Comparison of ENCODE assay signal across 1 cellular context in the genomic region with DNA sequence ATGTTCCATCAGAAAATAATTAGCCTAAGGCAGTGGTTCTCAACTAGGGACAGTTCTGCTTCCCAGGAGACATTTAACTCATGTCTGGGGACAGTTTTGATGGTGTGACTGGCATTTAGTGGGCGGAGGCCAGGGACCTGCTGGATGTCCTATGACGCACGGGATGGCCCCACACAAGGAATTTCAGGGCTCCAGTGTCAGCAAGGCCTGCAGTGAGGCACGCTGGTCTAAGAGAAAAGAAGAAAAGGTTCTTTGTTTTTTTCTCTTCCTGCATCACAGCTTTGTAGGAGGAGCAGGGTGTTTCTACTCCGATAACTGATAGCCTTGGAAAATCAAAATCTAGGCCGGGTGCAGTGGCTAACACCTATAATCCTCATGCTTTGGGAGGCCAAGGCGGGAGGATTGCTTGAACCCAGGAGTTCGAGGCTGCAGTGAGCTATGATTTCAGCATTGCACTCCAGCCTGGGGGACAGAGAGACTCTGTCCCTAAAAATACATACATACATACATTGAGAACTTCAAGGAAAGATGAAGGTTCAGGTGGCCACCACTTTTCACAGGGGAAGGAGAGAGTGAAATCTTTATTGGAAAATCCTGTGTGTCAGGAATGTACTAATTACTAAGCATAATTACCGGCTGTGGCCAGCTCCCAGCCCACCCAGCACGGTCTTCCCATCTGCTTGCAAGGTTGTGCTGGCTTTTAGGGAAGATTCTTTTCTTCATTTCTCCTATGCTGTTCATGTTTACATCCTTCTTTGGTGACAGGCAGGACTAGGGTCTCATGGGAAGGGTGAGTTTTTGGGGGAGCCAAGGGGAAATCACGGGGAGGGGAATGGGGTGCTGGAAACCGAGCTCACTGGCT.
TF ChIP-seq lines count a peak whose summit lies in the region.

No MANE protein-coding gene starts in this region.

TF ChIP-seq in GM23338, 12 proteins besides CTCF, POLR2A, EP300 and RAD21 (continued from another document):
- TF ChIP-seq, protein P1, sequence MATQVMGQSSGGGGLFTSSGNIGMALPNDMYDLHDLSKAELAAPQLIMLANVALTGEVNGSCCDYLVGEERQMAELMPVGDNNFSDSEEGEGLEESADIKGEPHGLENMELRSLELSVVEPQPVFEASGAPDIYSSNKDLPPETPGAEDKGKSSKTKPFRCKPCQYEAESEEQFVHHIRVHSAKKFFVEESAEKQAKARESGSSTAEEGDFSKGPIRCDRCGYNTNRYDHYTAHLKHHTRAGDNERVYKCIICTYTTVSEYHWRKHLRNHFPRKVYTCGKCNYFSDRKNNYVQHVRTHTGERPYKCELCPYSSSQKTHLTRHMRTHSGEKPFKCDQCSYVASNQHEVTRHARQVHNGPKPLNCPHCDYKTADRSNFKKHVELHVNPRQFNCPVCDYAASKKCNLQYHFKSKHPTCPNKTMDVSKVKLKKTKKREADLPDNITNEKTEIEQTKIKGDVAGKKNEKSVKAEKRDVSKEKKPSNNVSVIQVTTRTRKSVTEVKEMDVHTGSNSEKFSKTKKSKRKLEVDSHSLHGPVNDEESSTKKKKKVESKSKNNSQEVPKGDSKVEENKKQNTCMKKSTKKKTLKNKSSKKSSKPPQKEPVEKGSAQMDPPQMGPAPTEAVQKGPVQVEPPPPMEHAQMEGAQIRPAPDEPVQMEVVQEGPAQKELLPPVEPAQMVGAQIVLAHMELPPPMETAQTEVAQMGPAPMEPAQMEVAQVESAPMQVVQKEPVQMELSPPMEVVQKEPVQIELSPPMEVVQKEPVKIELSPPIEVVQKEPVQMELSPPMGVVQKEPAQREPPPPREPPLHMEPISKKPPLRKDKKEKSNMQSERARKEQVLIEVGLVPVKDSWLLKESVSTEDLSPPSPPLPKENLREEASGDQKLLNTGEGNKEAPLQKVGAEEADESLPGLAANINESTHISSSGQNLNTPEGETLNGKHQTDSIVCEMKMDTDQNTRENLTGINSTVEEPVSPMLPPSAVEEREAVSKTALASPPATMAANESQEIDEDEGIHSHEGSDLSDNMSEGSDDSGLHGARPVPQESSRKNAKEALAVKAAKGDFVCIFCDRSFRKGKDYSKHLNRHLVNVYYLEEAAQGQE (IDR thresholded peaks at IDR 0.05; ENCODE audit: unreplicated experiment): no peak
